In the genomic region with DNA sequence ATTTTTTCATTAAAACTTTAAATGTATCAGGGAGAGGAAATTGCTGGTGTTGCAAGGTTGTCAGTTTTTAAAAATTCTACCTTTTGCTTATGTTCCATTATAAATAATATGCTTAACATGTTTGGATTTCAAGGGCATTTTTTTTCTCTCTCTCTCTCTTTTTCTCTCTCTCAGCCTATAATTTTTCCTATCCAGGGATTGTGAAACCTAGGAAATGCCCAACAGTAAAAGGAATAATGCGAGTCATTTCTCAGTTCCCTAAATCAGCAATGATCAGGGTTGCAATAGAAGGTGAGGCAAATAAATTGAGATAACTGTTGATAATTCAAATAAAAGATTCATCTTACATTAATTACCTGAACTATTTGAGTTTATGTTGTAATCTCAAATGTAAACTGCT, we compare ENCODE assay signal across 1 cellular context.
TF ChIP-seq lines count a peak whose summit lies in the region.

No MANE protein-coding gene starts in this region.

TF ChIP-seq in GM12878, 131 proteins besides CTCF, POLR2A, EP300 and RAD21 (continued from another document):
- TF ChIP-seq FOS (IDR thresholded peaks at IDR 0.05; ENCODE audit: borderline replicate concordance, extremely low read depth, insufficient read length) (no peak), IKZF2 (IDR thresholded peaks at IDR 0.05) (peak; percentile 49 to 63; a peak in 2 of 4 replicates), LARP7 (IDR thresholded peaks at IDR 0.05) (no peak), MYC (IDR thresholded peaks at IDR 0.05; ENCODE audit: insufficient read depth, insufficient read length, insufficient replicate concordance, low read length, severe bottlenecking) (no peak), KDM1A (IDR thresholded peaks at IDR 0.05; ENCODE audit: borderline replicate concordance) (no peak), JUNB (IDR thresholded peaks at IDR 0.05) (peak; percentile 45; the same call in 1 of the 2 replicates)
- TF ChIP-seq, protein P1, sequence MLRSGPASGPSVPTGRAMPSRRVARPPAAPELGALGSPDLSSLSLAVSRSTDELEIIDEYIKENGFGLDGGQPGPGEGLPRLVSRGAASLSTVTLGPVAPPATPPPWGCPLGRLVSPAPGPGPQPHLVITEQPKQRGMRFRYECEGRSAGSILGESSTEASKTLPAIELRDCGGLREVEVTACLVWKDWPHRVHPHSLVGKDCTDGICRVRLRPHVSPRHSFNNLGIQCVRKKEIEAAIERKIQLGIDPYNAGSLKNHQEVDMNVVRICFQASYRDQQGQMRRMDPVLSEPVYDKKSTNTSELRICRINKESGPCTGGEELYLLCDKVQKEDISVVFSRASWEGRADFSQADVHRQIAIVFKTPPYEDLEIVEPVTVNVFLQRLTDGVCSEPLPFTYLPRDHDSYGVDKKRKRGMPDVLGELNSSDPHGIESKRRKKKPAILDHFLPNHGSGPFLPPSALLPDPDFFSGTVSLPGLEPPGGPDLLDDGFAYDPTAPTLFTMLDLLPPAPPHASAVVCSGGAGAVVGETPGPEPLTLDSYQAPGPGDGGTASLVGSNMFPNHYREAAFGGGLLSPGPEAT (IDR thresholded peaks at IDR 0.05; ENCODE audit: low read depth), result no peak
- TF ChIP-seq, protein P2, sequence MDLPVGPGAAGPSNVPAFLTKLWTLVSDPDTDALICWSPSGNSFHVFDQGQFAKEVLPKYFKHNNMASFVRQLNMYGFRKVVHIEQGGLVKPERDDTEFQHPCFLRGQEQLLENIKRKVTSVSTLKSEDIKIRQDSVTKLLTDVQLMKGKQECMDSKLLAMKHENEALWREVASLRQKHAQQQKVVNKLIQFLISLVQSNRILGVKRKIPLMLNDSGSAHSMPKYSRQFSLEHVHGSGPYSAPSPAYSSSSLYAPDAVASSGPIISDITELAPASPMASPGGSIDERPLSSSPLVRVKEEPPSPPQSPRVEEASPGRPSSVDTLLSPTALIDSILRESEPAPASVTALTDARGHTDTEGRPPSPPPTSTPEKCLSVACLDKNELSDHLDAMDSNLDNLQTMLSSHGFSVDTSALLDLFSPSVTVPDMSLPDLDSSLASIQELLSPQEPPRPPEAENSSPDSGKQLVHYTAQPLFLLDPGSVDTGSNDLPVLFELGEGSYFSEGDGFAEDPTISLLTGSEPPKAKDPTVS (IDR thresholded peaks at IDR 0.05; ENCODE audit: low read depth, low read length), result no peak
